ENCODE assay signal across 8 cellular contexts in the genomic region with DNA sequence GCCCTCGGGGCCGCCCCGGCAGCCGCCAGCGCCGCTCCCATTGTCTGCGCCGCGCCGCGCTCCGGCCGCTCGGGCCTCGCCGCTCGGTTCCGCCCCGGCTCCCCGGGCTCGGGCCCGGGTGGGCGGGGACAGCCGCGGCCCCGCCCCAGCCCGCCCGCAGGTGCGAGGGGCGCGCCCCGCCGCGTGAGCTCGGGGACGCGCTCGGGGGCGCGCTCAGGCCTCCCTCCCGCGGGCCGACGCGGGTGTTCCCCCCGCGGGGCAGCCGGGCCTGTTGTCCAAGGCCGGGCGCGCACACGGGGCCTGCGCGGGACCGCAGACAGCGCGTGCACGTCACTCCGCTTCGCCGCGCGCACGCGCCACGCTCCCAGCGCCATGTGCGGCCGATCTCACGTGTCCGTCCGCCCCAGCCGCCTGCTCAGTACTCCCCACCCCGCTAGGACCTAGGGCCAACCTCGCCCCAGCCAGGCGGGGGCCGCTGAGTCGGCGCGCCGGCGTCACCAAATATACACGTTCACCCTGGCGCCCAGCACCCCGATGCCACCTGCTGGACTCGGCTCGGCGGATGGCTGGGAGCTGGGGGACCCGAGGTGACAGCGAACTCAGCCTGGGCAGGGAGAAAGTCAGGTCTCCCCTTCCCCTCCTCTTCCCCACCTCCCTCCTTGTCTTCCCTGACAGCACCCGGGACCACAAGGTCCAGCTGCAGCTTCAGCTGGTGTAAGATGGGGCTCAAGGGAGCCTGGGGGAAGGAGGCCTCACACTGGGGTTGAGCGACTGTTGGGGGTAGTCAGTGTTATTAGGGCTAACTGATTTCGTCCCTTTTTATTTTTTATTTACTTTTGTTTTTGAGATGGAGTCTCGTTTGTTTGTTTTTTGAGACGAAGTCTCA. TPM values are rescaled to one million over a fixed set of nuclear protein-coding genes. Genes with fewer than 3 reads are reported as not detected.
A peak's percentile ranks its signal among the peaks of the same experiment; 100 is the strongest.
DNase-seq lines count a peak whose midpoint lies in the region; ATAC-seq and TF ChIP-seq lines count a peak whose summit lies in the region.

No MANE protein-coding gene starts in this region.

- H3K4me1 ChIP-seq in ES-I3 (ENCODE audit: insufficient read depth, low read length) (no peaks in the 10 kb centered on the region; the same call in 1 of the 2 replicates), neural progenitor cell (peaks cover 3% of the 10 kb centered on the region)

- H3K9me3 ChIP-seq in ES-I3 (ENCODE audit: control insufficient read depth, insufficient read depth, low read length) (no peaks in the 10 kb centered on the region), neural progenitor cell (ENCODE audit: low read depth) (no peaks in the 10 kb centered on the region)

- peak; percentile 68 for ATAC-seq in GM21786 (IDR thresholded peaks at IDR 0.05; ENCODE audit: unreplicated experiment)

- no peak for TF ChIP-seq CTCF in foreskin fibroblast (IDR thresholded peaks at IDR 0.05; ENCODE audit: low read depth, low read length)
- peak; percentile 23 for TF ChIP-seq CTCF in neural progenitor cell (IDR thresholded peaks at IDR 0.05)

- peaks cover 10% of the 10 kb centered on the region for H3K27me3 Mint-ChIP-seq in neural progenitor cell (ENCODE audit: insufficient read depth, low read depth)

- peaks cover 32% of the 10 kb centered on the region for H3K79me2 ChIP-seq in neural progenitor cell (ENCODE audit: low read depth)

- H3K4me2 ChIP-seq in neural progenitor cell, result peak overlapping the region; percentile 83

- H3K36me3 Mint-ChIP-seq in neural progenitor cell, result no peaks in the 10 kb centered on the region

- H3K4me3 ChIP-seq in foreskin fibroblast (ENCODE audit: low read depth in 1 of 2, low read length in 2 of 2) (peak overlapping the region; percentile 36 to 60), neural progenitor cell (peak overlapping the region; percentile 46)

- no peak overlapping the region for H3K27ac Mint-ChIP-seq in neural progenitor cell

- H3K27ac ChIP-seq in neural progenitor cell, result no peak overlapping the region
- H3K27ac ChIP-seq in substantia nigra (ENCODE audit: low read depth, low read length, poor library complexity, severe bottlenecking), result peak overlapping the region; percentile 89

- DNase-seq in KG1 (lab: John Stamatoyannopoulos, UW), result peak; percentile 87
- peak; percentile 99 for DNase-seq in RPMI8226
- DNase-seq in activated effector memory CD4-positive, alpha-beta T cell treated with anti-CD3 and anti-CD28 coated beads, Interleukin-2, amount 50 U/mL, for 16 hours, result peak; percentile 94
- DNase-seq in foreskin fibroblast, result peak; percentile 91 to 97
- peak; percentile 95 for DNase-seq in neural progenitor cell (ENCODE audit: low spot score)
- peak in 47 of 49 donors; percentile 38 to 93 (median 72) for DNase-seq in substantia nigra (lab: John Stamatoyannopoulos, UW)

- H3K36me3 ChIP-seq in ES-I3 (ENCODE audit: insufficient read depth, low read length) (no peaks in the 10 kb centered on the region), neural progenitor cell (no peaks in the 10 kb centered on the region)

- H3F3A ChIP-seq in neural progenitor cell (ENCODE audit: low read depth), result peaks cover 19% of the 10 kb centered on the region

- H3K4me1 Mint-ChIP-seq in neural progenitor cell, result peaks cover 43% of the 10 kb centered on the region

- H3K9ac ChIP-seq in ES-I3 (ENCODE audit: low read depth, low read length) (peak overlapping the region; percentile 95), neural progenitor cell (no peak overlapping the region)

- H4K20me1 ChIP-seq in neural progenitor cell (ENCODE audit: low read depth), result peaks cover 30% of the 10 kb centered on the region

- H2AFZ ChIP-seq in neural progenitor cell (replicated peaks), result peak overlapping the region; percentile 76

- no peaks in the 10 kb centered on the region for H3K9me3 Mint-ChIP-seq in neural progenitor cell

- H3K4me3 Mint-ChIP-seq in neural progenitor cell, result peak overlapping the region; percentile 79

- H3K27me3 ChIP-seq in neural progenitor cell, result no peaks in the 10 kb centered on the region

RNA-seq across cellular contexts. Expression of gene GBGT1, which starts 14.3 kb away (rescaled TPM):
- 2.0 and 3.0 TPM in 2 replicates for total RNA-seq in neural progenitor cell (ENCODE audit: low replicate concordance)

RNA-seq across cellular contexts. Expression of gene RALGDS, which starts 28.3 kb away (rescaled TPM):
- total RNA-seq in neural progenitor cell (ENCODE audit: low replicate concordance), result 24.1 and 58.8 TPM in 2 replicates

RNA-seq across cellular contexts. Expression of gene OBP2B, which starts 59.7 kb away (rescaled TPM):
- not detected in 2 replicates for total RNA-seq in neural progenitor cell (ENCODE audit: low replicate concordance)
